ENCODE assay signal across 1 cellular context in the genomic region with DNA sequence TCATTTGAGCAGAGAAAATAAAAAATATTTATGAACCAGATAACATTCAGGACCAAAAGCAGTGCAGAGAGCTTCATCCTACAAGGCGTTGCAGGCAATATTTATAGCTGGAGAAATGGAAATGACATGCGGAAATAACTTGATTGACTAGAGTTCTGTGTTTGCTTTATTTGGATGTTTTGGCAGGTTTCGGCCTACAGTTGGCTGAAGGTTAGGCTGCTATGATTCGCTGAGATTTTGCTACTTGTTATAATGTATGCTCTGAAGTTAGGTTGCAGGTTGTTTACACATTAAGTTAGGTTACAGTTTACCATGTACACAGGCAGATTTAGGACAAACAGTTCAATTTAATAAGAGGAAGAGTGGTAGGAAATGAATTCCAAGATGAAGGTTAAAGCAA.
TF ChIP-seq lines count a peak whose summit lies in the region.

No MANE protein-coding gene starts in this region.

TF ChIP-seq in K562, 482 proteins besides CTCF, POLR2A, EP300 and RAD21:
- TF ChIP-seq, protein P1, sequence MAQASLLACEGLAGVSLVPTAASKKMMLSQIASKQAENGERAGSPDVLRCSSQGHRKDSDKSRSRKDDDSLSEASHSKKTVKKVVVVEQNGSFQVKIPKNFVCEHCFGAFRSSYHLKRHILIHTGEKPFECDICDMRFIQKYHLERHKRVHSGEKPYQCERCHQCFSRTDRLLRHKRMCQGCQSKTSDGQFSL (CRISPR knock-in tag; IDR thresholded peaks at IDR 0.05), result no peak
- TF ChIP-seq, protein P1 (tag; IDR thresholded peaks at IDR 0.05), result no peak
- TF ChIP-seq CBX2 (IDR thresholded peaks at IDR 0.05; ENCODE audit: insufficient read depth, low read length, poor library complexity, severe bottlenecking) (no peak), MEF2A (IDR thresholded peaks at IDR 0.05; ENCODE audit: control insufficient read depth, low read depth, low read length) (no peak), KLF13 (tag; IDR thresholded peaks at IDR 0.05; ENCODE audit: borderline replicate concordance, low read depth) (no peak)
